8 cellular contexts compared by ENCODE assay signal in genomic region chrX:131830400-131831184, GRCh38.
DNase-seq lines count a peak whose midpoint lies in the region; ATAC-seq and TF ChIP-seq lines count a peak whose summit lies in the region.

No MANE protein-coding gene starts in this region.

- H3K36me3 ChIP-seq in Loucy (ENCODE audit: insufficient read depth, low read length) (no peaks in the 10 kb centered on the region), breast epithelium (no peaks in the 10 kb centered on the region), spleen (no peaks in the 10 kb centered on the region)

- peak overlapping the region; percentile 86 for H3K4me2 ChIP-seq in Loucy (ENCODE audit: low read depth, low read length, poor library complexity, severe bottlenecking)

- peak overlapping the region; percentile 99 for H3K9ac ChIP-seq in Loucy (ENCODE audit: low read depth, low read length, poor library complexity, severe bottlenecking)

- H3K27ac ChIP-seq in breast epithelium, result peak overlapping the region; percentile 60 to 62
- H3K27ac ChIP-seq in spleen, result peak overlapping the region in 6 of 8 donors; percentile 16 to 63 (median 55)

- peak overlapping the region; percentile 62 to 86 (median 63) for H3K4me3 Mint-ChIP-seq in immature natural killer cell

- peak overlapping the region; percentile 60 for H2AFZ ChIP-seq in Loucy (ENCODE audit: low read length)

- no peaks in the 10 kb centered on the region for H3K36me3 Mint-ChIP-seq in immature natural killer cell

- TF ChIP-seq POLR2A in breast epithelium (IDR thresholded peaks at IDR 0.05) (no peak), spleen (IDR thresholded peaks at IDR 0.05) (no peak)

- no peaks in the 10 kb centered on the region for H3F3A ChIP-seq in Loucy (ENCODE audit: low read depth)

- H4K20me1 ChIP-seq in Loucy (ENCODE audit: insufficient read depth, low read length, poor library complexity, severe bottlenecking), result peaks cover 24% of the 10 kb centered on the region

- peaks cover 26% of the 10 kb centered on the region for H3K4me1 ChIP-seq in Loucy (ENCODE audit: insufficient read depth, low read length, poor library complexity, severe bottlenecking)
- H3K4me1 ChIP-seq in breast epithelium, result no peaks in the 10 kb centered on the region
- peaks cover 0 to 34% (median 1%) of the 10 kb centered on the region in 6 donors for H3K4me1 ChIP-seq in spleen

- peak; percentile 64 for ATAC-seq in GM21786 (IDR thresholded peaks at IDR 0.05; ENCODE audit: unreplicated experiment)

- peak; percentile 58 for DNase-seq in EH (ENCODE audit: low read depth)
- peak; percentile 93 for DNase-seq in SIG-M5 treated with dmso at 0.1 percent for 504 hours (lab: John Stamatoyannopoulos, UW; ENCODE audit: unreplicated experiment)
- peak in 1 of 2 donors; percentile 71 for DNase-seq in breast epithelium (ENCODE audit: low spot score in 2 of 2)
- peak; percentile 85 to 87 (median 87) for DNase-seq in immature natural killer cell
- peak; percentile 80 for DNase-seq in spleen
- DNase-seq in NK-92 (lab: John Stamatoyannopoulos, UW; ENCODE audit: unreplicated experiment), result no peak

- H3K4me1 Mint-ChIP-seq in immature natural killer cell, result peaks cover 28 to 29% of the 10 kb centered on the region in 2 donors

- peaks cover 50% of the 10 kb centered on the region for H3K79me2 ChIP-seq in Loucy (ENCODE audit: insufficient read depth, low read length)

- H3K9me3 ChIP-seq in Loucy (ENCODE audit: insufficient read depth, low read depth, low read length) (no peaks in the 10 kb centered on the region), breast epithelium (no peaks in the 10 kb centered on the region), spleen (no peaks in the 10 kb centered on the region)

- H3K27ac Mint-ChIP-seq in immature natural killer cell, result peak overlapping the region; percentile 64 to 96 (median 86)

- H3K9me3 Mint-ChIP-seq in immature natural killer cell, result no peaks in the 10 kb centered on the region

- H3K4me3 ChIP-seq in Loucy (ENCODE audit: low read length, poor library complexity, severe bottlenecking) (peak overlapping the region; percentile 99), breast epithelium (peak overlapping the region in 2 of 3 donors; percentile 42 to 49), spleen (peak overlapping the region in 5 of 8 donors; percentile 8 to 60 (median 12))

- peaks cover 4% of the 10 kb centered on the region for H3K27me3 ChIP-seq in Loucy (ENCODE audit: insufficient read depth, low read length, poor library complexity, severe bottlenecking)
- H3K27me3 ChIP-seq in breast epithelium, result peaks cover 0 to 23% of the 10 kb centered on the region in 2 donors
- H3K27me3 ChIP-seq in spleen (replicated peaks in 1 of 7), result peaks cover 0 to 2% (median 0%) of the 10 kb centered on the region in 7 donors

- H3K27me3 Mint-ChIP-seq in immature natural killer cell (ENCODE audit: low read depth in 3 of 3), result peaks cover 2 to 6% (median 5%) of the 10 kb centered on the region in 3 donors

- TF ChIP-seq CTCF in Loucy (conservative IDR thresholded peaks at IDR 0.05; ENCODE audit: low read length) (peak; percentile 60), breast epithelium (IDR thresholded peaks at IDR 0.05) (peak; percentile 16 to 77 (median 45)), spleen (IDR thresholded peaks at IDR 0.05 in 8 of 11, conservative IDR thresholded peaks at IDR 0.05 in 3 of 11) (peak; percentile 24 to 77 (median 40))

- 16 to 32% (median 22%) methylated on average over 8 to 15 of the region's 15 CpGs for WGBS in spleen, 5 donors

- no peaks in the 10 kb centered on the region for H3K9me2 ChIP-seq in Loucy (replicated peaks; ENCODE audit: low read depth, low read length)

- intact Hi-C loops in breast epithelium (cut with DNase I; ENCODE audit: low total_unique reads) (no loop called here), spleen (cut with DNase I; ENCODE audit: low total_unique reads) (no loop called here)

Comparison
In these comparisons a context has a peak if more than half of its experiments do, and no peak if none do; other contexts are left out.
1. H3K4me3 ChIP-seq: peak in every context shown above with its lines; median percentile 99 in Loucy; 46 in breast epithelium; 12 in spleen.